ENCODE assay signal across 8 cellular contexts in the genomic region with DNA sequence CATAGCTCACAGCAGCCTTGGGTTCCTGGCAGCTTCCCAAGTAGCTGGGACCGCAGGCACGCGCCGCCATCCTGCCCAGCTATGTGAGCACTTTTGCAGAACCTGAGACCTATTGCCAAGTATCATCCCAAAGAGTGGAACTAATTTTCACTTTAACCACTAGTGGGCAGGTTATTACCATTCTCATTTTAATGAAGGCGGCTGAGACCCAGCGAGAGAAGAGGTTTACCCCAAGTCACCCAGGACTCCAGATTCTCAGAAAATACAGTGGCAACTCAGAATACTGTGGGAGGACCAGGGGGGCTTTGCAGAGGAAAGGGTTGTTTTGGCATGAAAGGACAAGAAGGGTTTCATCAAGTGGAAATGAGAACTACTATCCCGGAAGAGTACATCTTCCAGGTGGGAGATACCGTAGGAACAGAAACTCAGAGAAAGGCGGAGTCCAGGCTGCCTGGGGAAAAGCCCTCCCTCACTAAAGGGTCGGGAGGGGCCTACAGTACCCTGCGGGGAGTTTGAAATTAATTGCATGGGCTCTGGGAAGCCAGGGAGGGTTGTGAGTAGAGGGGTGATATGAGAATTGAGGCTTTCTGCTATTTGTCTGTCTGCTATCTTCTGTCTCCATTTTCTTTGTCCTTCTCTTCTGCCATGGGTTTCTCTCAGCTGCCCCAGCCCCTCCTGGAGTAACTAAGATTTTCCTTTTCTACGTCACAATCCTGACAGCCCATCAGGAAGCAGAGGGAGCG. TPM values are rescaled to one million over a fixed set of nuclear protein-coding genes. Genes with fewer than 3 reads are reported as not detected.
DNase-seq lines count a peak whose midpoint lies in the region; ATAC-seq and TF ChIP-seq lines count a peak whose summit lies in the region.

No MANE protein-coding gene starts in this region.

- H3K9me2 ChIP-seq in neural cell (ENCODE audit: insufficient read depth, low read length), result no peaks in the 10 kb centered on the region

- H3K9me3 ChIP-seq in HUES48 (ENCODE audit: control insufficient read depth, insufficient read depth, low read length) (no peaks in the 10 kb centered on the region), neural cell (ENCODE audit: low read length) (no peaks in the 10 kb centered on the region)

- no peaks in the 10 kb centered on the region for H3K9me3 Mint-ChIP-seq in activated T-cell treated with anti-CD3 and anti-CD28 coated beads, Interleukin-2, amount 50 U/mL, for 24 hours

- H3K4me3 ChIP-seq in HUES48 (ENCODE audit: low read depth, low read length) (peak overlapping the region; percentile 37; the same call in 1 of the 2 replicates), neural cell (ENCODE audit: low read length) (no peak overlapping the region)

- H3K27ac Mint-ChIP-seq in activated T-cell treated with anti-CD3 and anti-CD28 coated beads, Interleukin-2, amount 50 U/mL, for 24 hours, result peak overlapping the region; percentile 92

- peaks cover 41% of the 10 kb centered on the region for H3K4me1 ChIP-seq in HUES48 (ENCODE audit: control insufficient read depth, insufficient read depth, low read length)

- no peak overlapping the region for H2AFZ ChIP-seq in neural cell (ENCODE audit: low read depth, low read length)

- no peaks in the 10 kb centered on the region for H3K27me3 Mint-ChIP-seq in activated T-cell treated with anti-CD3 and anti-CD28 coated beads, Interleukin-2, amount 50 U/mL, for 24 hours

- peak; percentile 59 for TF ChIP-seq CTCF in neural cell (IDR thresholded peaks at IDR 0.05; ENCODE audit: poor library complexity, severe bottlenecking)

- H3K27me3 ChIP-seq in HUES48 (ENCODE audit: control insufficient read depth, insufficient read depth, low read length), result no peaks in the 10 kb centered on the region
- no peaks in the 10 kb centered on the region for H3K27me3 ChIP-seq in neural cell (ENCODE audit: insufficient read depth, low read depth, low read length)

- ATAC-seq in HG02571 (IDR thresholded peaks at IDR 0.05; ENCODE audit: unreplicated experiment) (no peak), HG02798 (IDR thresholded peaks at IDR 0.05; ENCODE audit: poor library complexity, unreplicated experiment) (no peak)

- no peaks in the 10 kb centered on the region for H4K20me1 ChIP-seq in neural cell (ENCODE audit: insufficient read depth)

- TF ChIP-seq RAD21 in neural cell (conservative IDR thresholded peaks at IDR 0.05), result peak; percentile 56

- H3K36me3 Mint-ChIP-seq in activated T-cell treated with anti-CD3 and anti-CD28 coated beads, Interleukin-2, amount 50 U/mL, for 24 hours (ENCODE audit: low read depth), result no peaks in the 10 kb centered on the region

- DNase-seq in DMS79 (lab: John Stamatoyannopoulos, UW) (peak; percentile 89), NCI-H748 treated with DMSO at 0.1 percent for 48 hours (lab: John Stamatoyannopoulos, UW) (peak; percentile 83), fibroblast of peridontal ligament (ENCODE audit: extremely low read depth) (peak; percentile 97)
- peak; percentile 65 for DNase-seq in activated T-cell treated with anti-CD3 and anti-CD28 coated beads, Interleukin-2, amount 50 U/mL, for 24 hours

- H3K36me3 ChIP-seq in HUES48 (ENCODE audit: control insufficient read depth, insufficient read depth, low read length), result no peaks in the 10 kb centered on the region
- H3K36me3 ChIP-seq in neural cell (ENCODE audit: insufficient read depth, low read length), result no peaks in the 10 kb centered on the region

- no peaks in the 10 kb centered on the region for H3K79me2 ChIP-seq in neural cell (replicated peaks; ENCODE audit: insufficient read depth, low read length)

- H3K4me2 ChIP-seq in neural cell (ENCODE audit: low read length), result no peak overlapping the region

- H3K9ac ChIP-seq in HUES48 (ENCODE audit: low read depth, low read length) (no peak overlapping the region), neural cell (ENCODE audit: low read length) (no peak overlapping the region)

- H3K27ac ChIP-seq in HUES48 (ENCODE audit: low read depth, low read length), result peak overlapping the region; percentile 37
- H3K27ac ChIP-seq in neural cell (ENCODE audit: low read length), result no peak overlapping the region

- H3K4me1 Mint-ChIP-seq in activated T-cell treated with anti-CD3 and anti-CD28 coated beads, Interleukin-2, amount 50 U/mL, for 24 hours (ENCODE audit: low read depth), result peaks cover 49% of the 10 kb centered on the region

- no peak for TF ChIP-seq EP300 in neural cell (conservative IDR thresholded peaks at IDR 0.05; ENCODE audit: poor library complexity, severe bottlenecking)

- H3F3A ChIP-seq in neural cell (ENCODE audit: insufficient read depth, low read length, poor library complexity, severe bottlenecking), result no peaks in the 10 kb centered on the region

- peak overlapping the region; percentile 57 for H3K4me3 Mint-ChIP-seq in activated T-cell treated with anti-CD3 and anti-CD28 coated beads, Interleukin-2, amount 50 U/mL, for 24 hours

TF ChIP-seq in neural cell, 6 proteins besides CTCF, POLR2A, EP300 and RAD21:
- TF ChIP-seq SMC3 (conservative IDR thresholded peaks at IDR 0.05; ENCODE audit: poor library complexity) (peak; percentile 54), POLR2AphosphoS5 (IDR thresholded peaks at IDR 0.05) (no peak)

RNA-seq across cellular contexts. Expression of a gene that starts 7.2 kb away (rescaled TPM):
- polyA plus RNA-seq in neural cell, result 17.1 and 38.4 TPM in 2 replicates
- 18.6 and 20.5 TPM in 2 replicates for polyA minus RNA-seq in neural cell

RNA-seq across cellular contexts. Expression of a gene that starts 31.7 kb away (rescaled TPM):
- polyA plus RNA-seq in neural cell, result 90.7 and 103 TPM in 2 replicates
- 50.6 TPM in 2 replicates for polyA minus RNA-seq in neural cell

RNA-seq across cellular contexts. Expression of a gene that starts 47.7 kb away (rescaled TPM):
- 13.7 and 16.2 TPM in 2 replicates for polyA plus RNA-seq in neural cell
- polyA minus RNA-seq in neural cell, result 17.0 and 17.6 TPM in 2 replicates
